In the genomic region with DNA sequence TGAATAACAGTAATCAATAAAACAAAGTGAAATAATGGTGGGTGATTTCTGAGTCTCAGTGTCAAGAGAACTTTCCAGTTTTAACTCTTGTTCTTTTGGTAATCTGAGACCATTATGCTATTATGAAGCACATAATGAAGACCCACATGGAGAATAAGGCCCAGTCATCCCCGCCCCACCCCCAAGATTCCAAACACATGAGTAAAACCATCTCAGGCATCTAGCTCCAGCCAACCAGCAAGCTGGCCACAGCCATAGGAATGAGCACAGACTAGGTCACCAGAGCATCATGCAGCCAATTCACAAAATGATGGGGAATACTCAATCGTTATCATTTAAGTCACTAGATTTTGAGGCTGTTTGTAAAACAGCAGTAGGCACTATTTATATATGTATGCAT, we compare ENCODE assay signal across 1 cellular context.
TF ChIP-seq lines count a peak whose summit lies in the region.

No MANE protein-coding gene starts in this region.

TF ChIP-seq in A549, 52 proteins besides CTCF, POLR2A, EP300 and RAD21 (continued from another document):
- TF ChIP-seq, protein P1, sequence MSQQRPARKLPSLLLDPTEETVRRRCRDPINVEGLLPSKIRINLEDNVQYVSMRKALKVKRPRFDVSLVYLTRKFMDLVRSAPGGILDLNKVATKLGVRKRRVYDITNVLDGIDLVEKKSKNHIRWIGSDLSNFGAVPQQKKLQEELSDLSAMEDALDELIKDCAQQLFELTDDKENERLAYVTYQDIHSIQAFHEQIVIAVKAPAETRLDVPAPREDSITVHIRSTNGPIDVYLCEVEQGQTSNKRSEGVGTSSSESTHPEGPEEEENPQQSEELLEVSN (IDR thresholded peaks at IDR 0.05; ENCODE audit: borderline replicate concordance, low read depth), result no peak
- no peak for TF ChIP-seq ZFP36 (IDR thresholded peaks at IDR 0.05; ENCODE audit: borderline replicate concordance, partially characterized antibody)
- TF ChIP-seq POLR2AphosphoS2 (conservative IDR thresholded peaks at IDR 0.05; ENCODE audit: low read length), result no peak
TF ChIP-seq in A549: peak in this region for 0.
